ENCODE assay signal across 14 cellular contexts in genomic region chr4:1021386-1022050, GRCh38. TPM values are rescaled to one million over a fixed set of nuclear protein-coding genes. Genes with fewer than 3 reads are reported as not detected.
DNase-seq lines count a peak whose midpoint lies in the region; ATAC-seq, FAIRE-seq and TF ChIP-seq lines count a peak whose summit lies in the region.
"Had no signal": no experiment of that assay in that cellular context is flagged by ENCODE, and none has a peak within 500 bp of the region (broad histone marks: within the 10 kb centered on the region; RNA-seq: fewer than 3 reads in every experiment).

No MANE protein-coding gene starts in this region.

- peaks cover 7% of the 10 kb centered on the region; the same call in 1 of the 2 replicates for H4K20me1 ChIP-seq in K562 (replicated peaks; ENCODE audit: control insufficient read depth, insufficient read depth, low read length)

- POLR2A ChIA-PET in K562 (lab: Yijun Ruan, JAX) = no interaction called here

- H3K27me3 ChIP-seq in K562 (ENCODE audit: control insufficient read depth in 2 of 2, insufficient read depth in 2 of 2, low read length in 2 of 2) = no peaks in the 10 kb centered on the region
- H3K27me3 ChIP-seq: gastroesophageal sphincter had no signal

- TF ChIP-seq CTCF in K562 (IDR thresholded peaks at IDR 0.05 in 2 of 3, conservative IDR thresholded peaks at IDR 0.05 in 1 of 3; ENCODE audit: insufficient read depth in 2 of 3, low read depth in 1 of 3, low read length in 3 of 3) = no peak

- WGBS in K562 (ENCODE audit: insufficient coverage, low coverage, missing lambda C conversion rate) = 87% methylated on average over 17 of the region's 19 CpGs

- TF ChIP-seq EP300 in K562 (IDR thresholded peaks at IDR 0.05; ENCODE audit: low read length) = no peak

- no peak overlapping the region for H3K4me2 ChIP-seq in K562 (ENCODE audit: insufficient read depth, low read length)

- TF ChIP-seq POLR2A in K562 (conservative IDR thresholded peaks at IDR 0.05) = no peak

- H3K27ac ChIP-seq in K562 (ENCODE audit: extremely low read depth, low read depth, low read length) = no peak overlapping the region
- H3K27ac ChIP-seq: gastroesophageal sphincter had no signal

- H3K9me3 ChIP-seq in K562 (replicated peaks; ENCODE audit: control insufficient read depth, insufficient read depth, low read depth, low read length) = no peaks in the 10 kb centered on the region; the same call in 1 of the 2 replicates
- H3K9me3 ChIP-seq: gastroesophageal sphincter had no signal

- H3K9me1 ChIP-seq in K562 (ENCODE audit: control insufficient read depth, insufficient read depth, low read length) = peaks cover 4% of the 10 kb centered on the region

- peak in 1 of 4 experiments; percentile 11 for DNase-seq in K562 (ENCODE audit: extremely low read depth in 1 of 4, low spot score in 3 of 4)
- no peak for DNase-seq in activated T-cell treated with anti-CD3 and anti-CD28 coated beads, Interleukin-2, amount 50 U/mL, for 1 hour
- no peak for DNase-seq in Kasumi-1 (lab: John Stamatoyannopoulos, UW)
- no peak for DNase-seq in left lobe of liver (ENCODE audit: low spot score)
- DNase-seq: CD4-positive, CD25-positive, alpha-beta regulatory T cell; NCI-H2081 treated with DMSO at 0.1 percent for 48 hours had no signal

- CTCF ChIA-PET in K562 (lab: Yijun Ruan, JAX; ENCODE audit: low intra/inter-chr PET ratio) = no interaction called here

- FAIRE-seq in K562 (lab: Jason Lieb, UNC) = no peak
- FAIRE-seq: colon, HTR-8/SVneo, TTC549 had no signal

- H3K79me2 ChIP-seq in K562 (ENCODE audit: control insufficient read depth, insufficient read depth, low read length) = no peaks in the 10 kb centered on the region; the same call in 2 of the 3 replicates

- H3K36me3 ChIP-seq in K562 (ENCODE audit: control insufficient read depth, insufficient read depth, low read length) = peaks cover 29% of the 10 kb centered on the region; the same call in 2 of the 3 replicates

- H3K4me1 ChIP-seq in K562 (replicated peaks in 1 of 2; ENCODE audit: control insufficient read depth in 2 of 2, insufficient read depth in 2 of 2, low read length in 2 of 2) = peaks cover 0 to 63% of the 10 kb centered on the region in 2 experiments; a peak in 3 of 5 replicates

- in situ Hi-C loops in K562 (cut with MboI) = no loop called here

- intact Hi-C loops in K562 (cut with micrococcal nuclease) = no loop called here

- no peak overlapping the region for H2AFZ ChIP-seq in K562 (ENCODE audit: low read depth, low read length)

- no peak for TF ChIP-seq RAD21 in K562 (CRISPR knock-in tag; conservative IDR thresholded peaks at IDR 0.05 in 1 of 2, IDR thresholded peaks at IDR 0.05 in 1 of 2)

- H3K4me3 ChIP-seq in K562 = no peak overlapping the region
- H3K4me3 ChIP-seq: gastroesophageal sphincter had no signal

- peak; percentile 74 for ATAC-seq in GM18508 (IDR thresholded peaks at IDR 0.05; ENCODE audit: insufficient read depth, unreplicated experiment)
- peak; percentile 80 for ATAC-seq in GM21423 (IDR thresholded peaks at IDR 0.05; ENCODE audit: unreplicated experiment)
- peak; percentile 54 for ATAC-seq in HG03097 (IDR thresholded peaks at IDR 0.05; ENCODE audit: low FRiP score, unreplicated experiment)
- ATAC-seq in K562 = no peak
- no peak for ATAC-seq in GM18519 (IDR thresholded peaks at IDR 0.05; ENCODE audit: low FRiP score, unreplicated experiment)
- ATAC-seq in left lobe of liver = no peak
- ATAC-seq: gastroesophageal sphincter had no signal

- no TSS peak for BruUV-seq in K562 (replicated peaks; lab: Mats Ljungman, UMichigan)

- no peak overlapping the region; a peak in 1 of 4 replicates for H3K9ac ChIP-seq in K562 (ENCODE audit: insufficient read depth in 1 of 2, low read depth in 2 of 2, low read length in 2 of 2)

TF ChIP-seq in K562, 482 proteins besides CTCF, POLR2A, EP300 and RAD21 (continues in another document):
- TF ChIP-seq POLR2G (IDR thresholded peaks at IDR 0.05; ENCODE audit: low read depth, low read length) = peak; percentile 13; the same call in 1 of the 2 replicates

RNA-seq across cellular contexts. Expression of gene FGFRL1, which starts 10.1 kb away (rescaled TPM):
- total RNA-seq in K562 (2011; cell fraction: chromatin; rRNA removed; ENCODE audit: low replicate concordance) = 24.3 and 107 TPM in 2 replicates
- 71.6 and 76.2 TPM in 2 replicates for total RNA-seq in K562 (2011; cell fraction: nucleolus; rRNA removed)
- 78.9 and 124 TPM in 2 replicates for total RNA-seq in K562 (2011; cell fraction: nucleoplasm; rRNA removed)
- 21.6 and 30.7 TPM in 2 replicates for total RNA-seq in K562 (2014; rRNA removed)
- total RNA-seq in K562 (2014; rRNA removed; fragmentation: Illumina TruSeq; extraction: Trizol) = 5.3 and 7.1 TPM in 2 replicates
- 10.4 and 11.4 TPM in 2 replicates for total RNA-seq in K562 (2015; rRNA removed; fragmentation: Illumina TruSeq; extraction: Trizol)
- total RNA-seq in K562 (2021) = 45.6 and 49.9 TPM in 2 replicates
- 14.6 and 18.3 TPM in 2 replicates for polyA plus RNA-seq in K562 (2011; rRNA removed)
- polyA plus RNA-seq in K562 (2011; cell fraction: cytosol; rRNA removed) = 39.0 and 72.2 TPM in 2 replicates
- polyA plus RNA-seq in K562 (2011; cell fraction: nucleus; rRNA removed) = 55.9 and 72.5 TPM in 2 replicates
- polyA plus RNA-seq in K562 (2012) = 28.5 and 35.1 TPM in 2 replicates
- 17.1 and 25.2 TPM in 2 replicates for polyA plus RNA-seq in K562 (2014; fragmentation: Illumina TruSeq; extraction: Trizol)
- under 1 TPM; 0.34 to 0.53 TPM for polyA plus RNA-seq in K562 (2014; fragmentation: Nextera tagmentation; extraction: Ambion mirVana)
- 15.1 and 15.6 TPM in 2 replicates for polyA plus RNA-seq in K562 (2014; rRNA removed)
- 73.8 and 144 TPM in 2 replicates for polyA minus RNA-seq in K562 (2011; rRNA and poly(A)+ RNA removed)
- 42.8 and 52.2 TPM in 2 replicates for polyA minus RNA-seq in K562 (2011; cell fraction: cytosol; rRNA and poly(A)+ RNA removed)
- polyA minus RNA-seq in K562 (2011; cell fraction: nucleus; rRNA and poly(A)+ RNA removed) = 20.8 and 21.0 TPM in 2 replicates
- 64.8 TPM for total RNA-seq in left lobe of liver

RNA-seq across cellular contexts. Expression of gene SLC26A1, which starts 28.3 kb away (rescaled TPM):
- total RNA-seq in K562 (2011; cell fraction: chromatin; rRNA removed; ENCODE audit: low replicate concordance) = 5.5 and 11.7 TPM in 2 replicates
- total RNA-seq in K562 (2011; cell fraction: nucleolus; rRNA removed) = 8.4 and 9.3 TPM in 2 replicates
- 4.1 and 4.2 TPM in 2 replicates for total RNA-seq in K562 (2011; cell fraction: nucleoplasm; rRNA removed)
- total RNA-seq in K562 (2014; rRNA removed) (1.6 TPM in 2 replicates), K562 (2014; rRNA removed; fragmentation: Illumina TruSeq; extraction: Trizol) (0.40 and 0.96 TPM in 2 replicates), K562 (2015; rRNA removed; fragmentation: Illumina TruSeq; extraction: Trizol) (1.8 and 2.2 TPM in 2 replicates), K562 (2021) (3.1 and 4.2 TPM in 2 replicates), left lobe of liver (40.6 TPM)
- polyA plus RNA-seq in K562 (2011; rRNA removed) (0.95 and 2.0 TPM in 2 replicates), K562 (2014; fragmentation: Illumina TruSeq; extraction: Trizol) (0.56 and 0.69 TPM in 2 replicates), K562 (2014; fragmentation: Nextera tagmentation; extraction: Ambion mirVana) (under 1 TPM; 0.11 to 0.24 TPM), K562 (2014; rRNA removed) (1.4 and 2.1 TPM in 2 replicates)
- polyA plus RNA-seq in K562 (2011; cell fraction: cytosol; rRNA removed) = 1.0 and 2.7 TPM in 2 replicates
- 9.1 and 12.1 TPM in 2 replicates for polyA plus RNA-seq in K562 (2011; cell fraction: nucleus; rRNA removed)
- 4.4 and 8.2 TPM in 2 replicates for polyA plus RNA-seq in K562 (2012)
- 0.51 and 0.74 TPM in 2 replicates for polyA minus RNA-seq in K562 (2011; rRNA and poly(A)+ RNA removed)
- 1.7 TPM in 2 replicates for polyA minus RNA-seq in K562 (2011; cell fraction: cytosol; rRNA and poly(A)+ RNA removed)
- 3.9 and 6.3 TPM in 2 replicates for polyA minus RNA-seq in K562 (2011; cell fraction: nucleus; rRNA and poly(A)+ RNA removed)
- total RNA-seq: gastroesophageal sphincter had no signal

RNA-seq across cellular contexts. Expression of gene IDUA, which starts 34.7 kb away (rescaled TPM):
- total RNA-seq in K562 (2011; cell fraction: chromatin; rRNA removed; ENCODE audit: low replicate concordance) = 7.8 and 35.6 TPM in 2 replicates
- 35.8 and 36.4 TPM in 2 replicates for total RNA-seq in K562 (2011; cell fraction: nucleolus; rRNA removed)
- 12.5 and 18.8 TPM in 2 replicates for total RNA-seq in K562 (2011; cell fraction: nucleoplasm; rRNA removed)
- total RNA-seq in K562 (2014; rRNA removed) (9.9 and 10.1 TPM in 2 replicates), K562 (2014; rRNA removed; fragmentation: Illumina TruSeq; extraction: Trizol) (0.26 and 0.69 TPM in 2 replicates), K562 (2015; rRNA removed; fragmentation: Illumina TruSeq; extraction: Trizol) (3.1 and 4.8 TPM in 2 replicates), K562 (2021) (13.6 and 16.1 TPM in 2 replicates), left lobe of liver (12.9 TPM)
- polyA plus RNA-seq in K562 (2011; rRNA removed) (1.2 and 2.2 TPM in 2 replicates), K562 (2014; fragmentation: Illumina TruSeq; extraction: Trizol) (0.30 and 1.2 TPM in 2 replicates), K562 (2014; fragmentation: Nextera tagmentation; extraction: Ambion mirVana) (under 1 TPM; 0.04 to 0.13 TPM), K562 (2014; rRNA removed) (11.2 and 14.1 TPM in 2 replicates)
- polyA plus RNA-seq in K562 (2011; cell fraction: cytosol; rRNA removed) = 0.90 and 2.8 TPM in 2 replicates
- 34.5 and 72.8 TPM in 2 replicates for polyA plus RNA-seq in K562 (2011; cell fraction: nucleus; rRNA removed)
- polyA plus RNA-seq in K562 (2012) = 9.8 and 26.2 TPM in 2 replicates
- 0.36 and 0.70 TPM in 2 replicates for polyA minus RNA-seq in K562 (2011; rRNA and poly(A)+ RNA removed)
- polyA minus RNA-seq in K562 (2011; cell fraction: cytosol; rRNA and poly(A)+ RNA removed) = 7.3 and 13.7 TPM in 2 replicates
- 10.0 and 12.1 TPM in 2 replicates for polyA minus RNA-seq in K562 (2011; cell fraction: nucleus; rRNA and poly(A)+ RNA removed)

RNA-seq across cellular contexts. Expression of gene DGKQ, which starts 48.1 kb away (rescaled TPM):
- 27.1 and 96.1 TPM in 2 replicates for total RNA-seq in K562 (2011; cell fraction: chromatin; rRNA removed; ENCODE audit: low replicate concordance)
- 70.2 and 86.6 TPM in 2 replicates for total RNA-seq in K562 (2011; cell fraction: nucleolus; rRNA removed)
- total RNA-seq in K562 (2011; cell fraction: nucleoplasm; rRNA removed) = 28.7 and 35.0 TPM in 2 replicates
- 17.0 and 19.1 TPM in 2 replicates for total RNA-seq in K562 (2014; rRNA removed)
- 1.2 and 1.7 TPM in 2 replicates for total RNA-seq in K562 (2014; rRNA removed; fragmentation: Illumina TruSeq; extraction: Trizol)
- 6.1 and 6.3 TPM in 2 replicates for total RNA-seq in K562 (2015; rRNA removed; fragmentation: Illumina TruSeq; extraction: Trizol)
- total RNA-seq in K562 (2021) = 18.4 and 22.0 TPM in 2 replicates
- polyA plus RNA-seq in K562 (2011; rRNA removed) = 5.6 and 6.8 TPM in 2 replicates
- polyA plus RNA-seq in K562 (2011; cell fraction: cytosol; rRNA removed) = 5.6 and 16.4 TPM in 2 replicates
- polyA plus RNA-seq in K562 (2011; cell fraction: nucleus; rRNA removed) = 86.6 and 144 TPM in 2 replicates
- 13.1 and 23.6 TPM in 2 replicates for polyA plus RNA-seq in K562 (2012)
- polyA plus RNA-seq in K562 (2014; fragmentation: Illumina TruSeq; extraction: Trizol) = 2.6 and 7.3 TPM in 2 replicates
- polyA plus RNA-seq in K562 (2014; fragmentation: Nextera tagmentation; extraction: Ambion mirVana) = under 1 TPM; 0.17 to 0.27 TPM
- polyA plus RNA-seq in K562 (2014; rRNA removed) = 15.3 and 15.7 TPM in 2 replicates
- polyA minus RNA-seq in K562 (2011; rRNA and poly(A)+ RNA removed) = 1.9 and 2.5 TPM in 2 replicates
- 5.5 and 7.7 TPM in 2 replicates for polyA minus RNA-seq in K562 (2011; cell fraction: cytosol; rRNA and poly(A)+ RNA removed)
- 17.1 and 17.2 TPM in 2 replicates for polyA minus RNA-seq in K562 (2011; cell fraction: nucleus; rRNA and poly(A)+ RNA removed)
- total RNA-seq in left lobe of liver = 7.0 TPM

Comparison
In these comparisons a context has a peak if more than half of its experiments do, and no peak if none do; other contexts are left out.
1. ATAC-seq: peak in GM18508 (single experiment), GM21423 (single experiment) and HG03097 (single experiment); none in K562 (single experiment), GM18519 (single experiment) and left lobe of liver (single experiment).